Comparison of ENCODE assay signal across 17 cellular contexts in genomic region chr6:89085409-89086012, GRCh38. TPM values are rescaled to one million over a fixed set of nuclear protein-coding genes. Genes with fewer than 3 reads are reported as not detected.
DNase-seq lines count a peak whose midpoint lies in the region; ATAC-seq, FAIRE-seq and TF ChIP-seq lines count a peak whose summit lies in the region.
"Had no signal": no experiment of that assay in that cellular context is flagged by ENCODE, and none has a peak within 500 bp of the region (broad histone marks: within the 10 kb centered on the region; RNA-seq: fewer than 3 reads in every experiment).

No MANE protein-coding gene starts in this region.

- H4K20me1 ChIP-seq in H1 (replicated peaks in 1 of 2; ENCODE audit: control insufficient read depth in 1 of 2, insufficient read depth in 2 of 2, low read length in 2 of 2): peaks cover 6 to 8% of the 10 kb centered on the region in 2 experiments

- CTCF ChIA-PET in CD4-positive, alpha-beta memory T cell (lab: Charles Lee; ENCODE audit: partially characterized antibody): interaction anchor here (1.1 to 1.6 kb wide), 3 partner anchors 54 to 103 kb away, joined by 3 to 5 read pairs (median 5); no protein-coding TSS in a partner anchor
- CTCF ChIA-PET in H1 (lab: Charles Lee; ENCODE audit: partially characterized antibody): interaction anchor here (0.7 to 4.6 kb wide), 2 partner anchors 26 to 103 kb away, joined by 4 to 27 read pairs; no protein-coding TSS in a partner anchor

- WGBS in H1 (ENCODE audit: extremely low coverage in 1 of 2, insufficient coverage in 1 of 2, insufficient read length in 1 of 2, insufficient replicate concordance in 2 of 2, low coverage in 1 of 2, low lambda C conversion rate in 2 of 2, missing lambda C conversion rate in 1 of 2), 2 experiments: 90% methylated on average over 7 of the region's 7 CpGs; no CpG with 5 or more reads in 1 of the 2 experiments
- 87 to 90% methylated on average over 6 to 7 of the region's 7 CpGs for WGBS in gastroesophageal sphincter (ENCODE audit: low coverage in 1 of 2), 2 donors

- TF ChIP-seq CTCF in RWPE2 (IDR thresholded peaks at IDR 0.05; ENCODE audit: poor library complexity, severe bottlenecking) (no peak), H1 (IDR thresholded peaks at IDR 0.05; ENCODE audit: control extremely low read depth in 1 of 3, insufficient read depth in 1 of 3, low read depth in 1 of 3, low read length in 3 of 3) (no peak), gastroesophageal sphincter (IDR thresholded peaks at IDR 0.05) (no peak), mucosa of descending colon (IDR thresholded peaks at IDR 0.05) (no peak)

- H3K4ac ChIP-seq in H1 (replicated peaks; ENCODE audit: insufficient read length, low read depth, low read length): no peak overlapping the region

- TF ChIP-seq POLR2A in H1 (IDR thresholded peaks at IDR 0.05; ENCODE audit: control extremely low read depth in 1 of 2, low read depth in 2 of 2, low read length in 2 of 2): peak in 1 of 2 experiments; percentile 33; a peak in 1 of 3 replicates
- no peak for TF ChIP-seq POLR2A in gastroesophageal sphincter (IDR thresholded peaks at IDR 0.05)

- H3K23me2 ChIP-seq in H1 (ENCODE audit: low read depth, low read length): peaks cover 4% of the 10 kb centered on the region

- intact Hi-C loops in CD4-positive, alpha-beta memory T cell (cut with micrococcal nuclease): loop anchor here (10.0 kb wide), 2 partner anchors 1209 to 1931 kb away; partner anchors contain the start of genes BACH2 and ZNF292
- intact Hi-C loops in mucosa of descending colon (cut with DNase I, micrococcal nuclease): no loop called here

- peaks cover 0 to 6% (median 0%) of the 10 kb centered on the region in 8 donors for H3K9me3 Mint-ChIP-seq in CD4-positive, alpha-beta memory T cell
- H3K9me3 Mint-ChIP-seq in naive thymus-derived CD8-positive, alpha-beta T cell: no peaks in the 10 kb centered on the region
- H3K9me3 Mint-ChIP-seq: activated T-helper 1 cell treated with anti-CD3 and anti-CD28 coated beads, Interleukin-12 subunit alpha, Interleukin-12 subunit beta, Interleukin-2, Interleukin-4 antibody, amounts not matched to agents 30 ng/mL and 10 ng/mL and 1 ng/mL, durations not matched to agents 14 hours and 24 hours and 36 hours; neural progenitor cell had no signal

- H3K4me2 ChIP-seq in H1 (ENCODE audit: insufficient read depth in 1 of 2, low read depth in 2 of 2, low read length in 2 of 2): peak overlapping the region; percentile 21 to 56; a peak in 2 of 4 replicates

- no peaks in the 10 kb centered on the region for H3K27me3 ChIP-seq in CD4-positive, alpha-beta memory T cell (ENCODE audit: insufficient read depth, low read length)
- H3K27me3 ChIP-seq in RWPE2 (ENCODE audit: insufficient read depth, poor library complexity, severe bottlenecking) (no peaks in the 10 kb centered on the region), H1 (replicated peaks in 1 of 4; ENCODE audit: control insufficient read depth in 3 of 4, extremely low read depth in 1 of 4, insufficient read depth in 3 of 4, low read length in 3 of 4) (no peaks in the 10 kb centered on the region), gastroesophageal sphincter (no peaks in the 10 kb centered on the region)
- H3K27me3 ChIP-seq: esophagus squamous epithelium, neural progenitor cell, suprapubic skin had no signal

- ATAC-seq in RWPE2 (ENCODE audit: low read depth) (no peak), gastroesophageal sphincter (no peak), GM18861 (IDR thresholded peaks at IDR 0.05; ENCODE audit: unreplicated experiment) (no peak), mucosa of descending colon (no peak)
- no peak for ATAC-seq in naive thymus-derived CD8-positive, alpha-beta T cell
- ATAC-seq: left lobe of liver had no signal

- DNase-seq in CD4-positive, alpha-beta memory T cell: peak in 4 of 5 donors; percentile 9 to 11 (median 10)
- DNase-seq in RWPE2 (ENCODE audit: low spot score) (no peak), H1 (ENCODE audit: low read depth in 1 of 2, low spot score in 2 of 2) (no peak), NCI-H1417 treated with DMSO at 0.1 percent for 48 hours (lab: John Stamatoyannopoulos, UW) (no peak), mucosa of descending colon (no peak)
- peak in 2 of 10 donors; percentile 21 to 28 for DNase-seq in naive thymus-derived CD8-positive, alpha-beta T cell
- DNase-seq: esophagus squamous epithelium; NCI-H1694 treated with DMSO at 0.1 percent for 48 hours; stimulated activated CD4-positive, alpha-beta T cell treated with anti-CD3 and anti-CD28 coated beads, Interleukin-1b, Interleukin-23, amount 100 ng/mL, for 48 hours had no signal

- peak overlapping the region; percentile 19 for H3K56ac ChIP-seq in H1 (replicated peaks; ENCODE audit: insufficient read length, low read depth, low read length)

- H2AFZ ChIP-seq in H1 (ENCODE audit: low read length): no peak overlapping the region
- H2AFZ ChIP-seq: neural progenitor cell had no signal

- no peak overlapping the region for H3K27ac ChIP-seq in CD4-positive, alpha-beta memory T cell (ENCODE audit: low read depth, low read length)
- H3K27ac ChIP-seq in RWPE2 (ENCODE audit: poor library complexity, severe bottlenecking) (peak overlapping the region; percentile 89), H1 (ENCODE audit: low read depth, low read length) (no peak overlapping the region), gastroesophageal sphincter (peak overlapping the region in 2 of 4 donors; percentile 27 to 100)
- H3K27ac ChIP-seq: esophagus squamous epithelium, neural progenitor cell, SK-N-MC, suprapubic skin had no signal

- no peak overlapping the region for H3K18ac ChIP-seq in H1 (ENCODE audit: extremely low read depth, low read length)

- no peak overlapping the region for H4K91ac ChIP-seq in H1 (replicated peaks; ENCODE audit: insufficient read length, low read length)

- no peak overlapping the region for H2BK20ac ChIP-seq in H1 (ENCODE audit: low read length)

- H4K8ac ChIP-seq in H1 (ENCODE audit: extremely low read depth, insufficient read depth, low read length): no peak overlapping the region

- peaks cover 8 to 27% of the 10 kb centered on the region in 2 experiments; a peak in 3 of 4 replicates for H3K79me2 ChIP-seq in H1 (ENCODE audit: control insufficient read depth in 1 of 2, insufficient read depth in 2 of 2, low read length in 2 of 2)

- H3K14ac ChIP-seq in H1 (ENCODE audit: insufficient read length): no peak overlapping the region

- H3K27me3 Mint-ChIP-seq in CD4-positive, alpha-beta memory T cell: peaks cover 0 to 1% of the 10 kb centered on the region in 2 donors
- no peaks in the 10 kb centered on the region for H3K27me3 Mint-ChIP-seq in naive thymus-derived CD8-positive, alpha-beta T cell

- H2AK5ac ChIP-seq in H1 (ENCODE audit: low read depth, low read length): no peak overlapping the region

- no peak overlapping the region; the same call in 1 of the 2 replicates for H2BK5ac ChIP-seq in H1 (ENCODE audit: low read depth, low read length)

- POLR2A ChIA-PET in CD4-positive, alpha-beta memory T cell (lab: Charles Lee; ENCODE audit: partially characterized antibody): interaction anchor here (0.9 to 9.7 kb wide), 8 partner anchors 11 to 267 kb away, joined by 3 to 157 read pairs (median 4); partner anchors contain the start of genes PM20D2 and UBE2J1
- POLR2A ChIA-PET in H1 (lab: Charles Lee; ENCODE audit: partially characterized antibody): interaction anchor here (0.6 to 1.6 kb wide), 5 partner anchors 8 to 281 kb away, joined by 3 to 5 read pairs (median 4); partner anchors contain the start of gene UBE2J1
- POLR2A ChIA-PET in naive thymus-derived CD8-positive, alpha-beta T cell (lab: Charles Lee): interaction anchor here (0.7 to 2.5 kb wide), 3 partner anchors 11 to 74 kb away, joined by 3 to 14 read pairs (median 7); partner anchors contain the start of gene PM20D2

- H2BK12ac ChIP-seq in H1 (ENCODE audit: low read depth, low read length): peak overlapping the region; percentile 64; the same call in 1 of the 2 replicates

- no peak for FAIRE-seq in H1 (lab: Jason Lieb, UNC)
- FAIRE-seq: TTC549 had no signal

- H3K79me1 ChIP-seq in H1 (ENCODE audit: low read depth, low read length): no peaks in the 10 kb centered on the region

- no peak overlapping the region for H3K4me3 ChIP-seq in CD4-positive, alpha-beta memory T cell (ENCODE audit: low read length in 2 of 2)
- H3K4me3 ChIP-seq in RWPE2 (ENCODE audit: severe bottlenecking) (no peak overlapping the region), H1 (ENCODE audit: extremely low read depth in 1 of 4, insufficient read depth in 2 of 4, low read depth in 3 of 4, low read length in 4 of 4) (peak overlapping the region in 1 of 4 experiments; percentile 11; a peak in 1 of 8 replicates), gastroesophageal sphincter (peak overlapping the region in 1 of 2 donors; percentile 96), mucosa of descending colon (no peak overlapping the region)
- H3K4me3 ChIP-seq: neural progenitor cell, SK-N-MC, suprapubic skin had no signal

- TF ChIP-seq EP300 in H1 (IDR thresholded peaks at IDR 0.05; ENCODE audit: borderline replicate concordance in 1 of 2, low read depth in 2 of 2, low read length in 2 of 2) (no peak), gastroesophageal sphincter (IDR thresholded peaks at IDR 0.05) (no peak)

- peaks cover 35 to 58% of the 10 kb centered on the region in 2 donors for H3K36me3 Mint-ChIP-seq in CD4-positive, alpha-beta memory T cell
- peaks cover 17 to 54% (median 36%) of the 10 kb centered on the region in 3 donors for H3K36me3 Mint-ChIP-seq in naive thymus-derived CD8-positive, alpha-beta T cell

- H2BK15ac ChIP-seq in H1 (ENCODE audit: low read length): no peak overlapping the region

- H2BK120ac ChIP-seq in H1 (replicated peaks; ENCODE audit: low read depth, low read length): no peak overlapping the region

- peaks cover 36% of the 10 kb centered on the region for H3K4me1 ChIP-seq in CD4-positive, alpha-beta memory T cell (ENCODE audit: insufficient read depth, low read length)
- H3K4me1 ChIP-seq in RWPE2 (ENCODE audit: insufficient read depth, poor library complexity, severe bottlenecking) (peaks cover 17% of the 10 kb centered on the region), H1 (replicated peaks in 1 of 4; ENCODE audit: control insufficient read depth in 3 of 4, insufficient read depth in 4 of 4, low read length in 3 of 4) (peaks cover 8 to 26% (median 13%) of the 10 kb centered on the region in 4 experiments), gastroesophageal sphincter (peaks cover 3 to 63% (median 17%) of the 10 kb centered on the region in 3 donors), mucosa of descending colon (ENCODE audit: low read depth) (peaks cover 4% of the 10 kb centered on the region)

- no peak overlapping the region for H3K23ac ChIP-seq in H1 (ENCODE audit: insufficient read length)

- H4K5ac ChIP-seq in H1 (ENCODE audit: insufficient read length, low read depth, low read length): no peak overlapping the region

- H3K27ac Mint-ChIP-seq in CD4-positive, alpha-beta memory T cell: peak overlapping the region in 5 of 7 donors; percentile 43 to 100 (median 83)
- H3K27ac Mint-ChIP-seq in naive thymus-derived CD8-positive, alpha-beta T cell: peak overlapping the region in 8 of 10 donors; percentile 47 to 99 (median 72)
- H3K27ac Mint-ChIP-seq: neural progenitor cell had no signal

- no peaks in the 10 kb centered on the region for H3K9me3 ChIP-seq in CD4-positive, alpha-beta memory T cell (ENCODE audit: control insufficient read depth in 1 of 2, low read length in 2 of 2)
- H3K9me3 ChIP-seq in RWPE2 (ENCODE audit: severe bottlenecking): no peaks in the 10 kb centered on the region
- no peaks in the 10 kb centered on the region for H3K9me3 ChIP-seq in H1 (ENCODE audit: insufficient read depth in 2 of 2, low read depth in 1 of 2, low read length in 1 of 2)
- H3K9me3 ChIP-seq in gastroesophageal sphincter: no peaks in the 10 kb centered on the region
- no peaks in the 10 kb centered on the region for H3K9me3 ChIP-seq in mucosa of descending colon
- H3K9me3 ChIP-seq: esophagus squamous epithelium, suprapubic skin had no signal

- H3K4me1 Mint-ChIP-seq in CD4-positive, alpha-beta memory T cell: peaks cover 38 to 69% (median 50%) of the 10 kb centered on the region in 4 donors
- peaks cover 32 to 68% (median 62%) of the 10 kb centered on the region in 4 donors for H3K4me1 Mint-ChIP-seq in naive thymus-derived CD8-positive, alpha-beta T cell

- no peak for TF ChIP-seq RAD21 in H1 (IDR thresholded peaks at IDR 0.05 in 1 of 2, conservative IDR thresholded peaks at IDR 0.05 in 1 of 2; ENCODE audit: low read depth in 2 of 2, low read length in 2 of 2)

- peak overlapping the region in 5 of 8 donors; percentile 20 to 74 (median 71) for H3K4me3 Mint-ChIP-seq in CD4-positive, alpha-beta memory T cell
- H3K4me3 Mint-ChIP-seq in naive thymus-derived CD8-positive, alpha-beta T cell: peak overlapping the region in 5 of 10 donors; percentile 62 to 70 (median 68)

- H3K9ac ChIP-seq in H1 (replicated peaks in 1 of 4; ENCODE audit: extremely low read depth in 1 of 4, low read depth in 3 of 4, low read length in 3 of 4): no peak overlapping the region
- H3K9ac ChIP-seq: neural progenitor cell had no signal

- H3K36me3 ChIP-seq in CD4-positive, alpha-beta memory T cell (ENCODE audit: insufficient read depth, low read length): peaks cover 24% of the 10 kb centered on the region
- H3K36me3 ChIP-seq in RWPE2 (ENCODE audit: low read depth) (peaks cover 41% of the 10 kb centered on the region), H1 (ENCODE audit: control insufficient read depth in 2 of 4, insufficient read depth in 4 of 4, low read length in 3 of 4) (peaks cover 0 to 19% (median 3%) of the 10 kb centered on the region in 4 experiments; a peak in 2 of 8 replicates), gastroesophageal sphincter (peaks cover 0 to 25% of the 10 kb centered on the region in 2 donors), mucosa of descending colon (ENCODE audit: low read depth) (no peaks in the 10 kb centered on the region)

RNA-seq across cellular contexts. Expression of gene PNRC1, which starts 5.0 kb away (rescaled TPM):
- total RNA-seq in CD4-positive, alpha-beta memory T cell: 100 to 1,000 TPM; 622 to 667 TPM
- 100 to 1,000 TPM; 390 to 516 TPM for polyA plus RNA-seq in CD4-positive, alpha-beta memory T cell
- total RNA-seq in H1 (2021; fragmentation: NEBNext Ultra II Directional; extraction: Animal tissue kit (Norgen Biotek cat#: 25700)): 48.5 and 50.2 TPM in 2 replicates
- polyA plus RNA-seq in H1 (2011; rRNA removed): 6.3 and 8.2 TPM in 2 replicates
- polyA plus RNA-seq in H1 (2011; cell fraction: cytosol; rRNA removed): 6.7 TPM
- 8.1 TPM for polyA plus RNA-seq in H1 (2011; cell fraction: nucleus; rRNA removed)
- 13.9 to 25.1 TPM (median 17.9 TPM) in 4 replicates for polyA plus RNA-seq in H1 (2012, experiment 1 of 2)
- 12.5 TPM for polyA plus RNA-seq in H1 (2012, experiment 2 of 2)
- 19.2 TPM for polyA plus RNA-seq in H1 (2013, experiment 1 of 2)
- 17.2 TPM for polyA plus RNA-seq in H1 (2013, experiment 2 of 2)
- polyA minus RNA-seq in H1 (2011; rRNA and poly(A)+ RNA removed): 5.6 and 9.4 TPM in 2 replicates
- polyA minus RNA-seq in H1 (2011; cell fraction: cytosol; rRNA and poly(A)+ RNA removed): 24.0 TPM
- 35.3 TPM for polyA minus RNA-seq in H1 (2011; cell fraction: nucleus; rRNA and poly(A)+ RNA removed)
- 100 to 1,000 TPM; 645 to 699 TPM for total RNA-seq in naive thymus-derived CD8-positive, alpha-beta T cell
- 100 to 1,000 TPM; 561 to 737 (median 604) TPM for polyA plus RNA-seq in naive thymus-derived CD8-positive, alpha-beta T cell
- 100 to 1,000 TPM; 316 to 349 (median 331) TPM for total RNA-seq in gastroesophageal sphincter
- total RNA-seq in mucosa of descending colon: 100 to 1,000 TPM in 2 of 3 donors, 10 to 100 TPM in 1; 99.9 to 261 (median 102) TPM

RNA-seq across cellular contexts. Expression of gene SRSF12, which starts 32.4 kb away (rescaled TPM):
- total RNA-seq in CD4-positive, alpha-beta memory T cell: not detected
- polyA plus RNA-seq in CD4-positive, alpha-beta memory T cell: under 1 TPM; 0.06 to 0.11 TPM
- 4.2 and 4.9 TPM in 2 replicates for total RNA-seq in H1 (2021; fragmentation: NEBNext Ultra II Directional; extraction: Animal tissue kit (Norgen Biotek cat#: 25700))
- 1.8 and 2.6 TPM in 2 replicates for polyA plus RNA-seq in H1 (2011; rRNA removed)
- polyA plus RNA-seq in H1 (2011; cell fraction: cytosol; rRNA removed): 2.8 TPM
- 1.9 TPM for polyA plus RNA-seq in H1 (2011; cell fraction: nucleus; rRNA removed)
- polyA plus RNA-seq in H1 (2012, experiment 1 of 2): 2.8 to 4.4 TPM (median 3.9 TPM) in 4 replicates
- 0.64 TPM for polyA plus RNA-seq in H1 (2012, experiment 2 of 2)
- 2.5 TPM for polyA plus RNA-seq in H1 (2013, experiment 1 of 2)
- polyA plus RNA-seq in H1 (2013, experiment 2 of 2): 2.5 TPM
- polyA minus RNA-seq in H1 (2011; rRNA and poly(A)+ RNA removed): 1.5 and 3.0 TPM in 2 replicates
- polyA minus RNA-seq in H1 (2011; cell fraction: cytosol; rRNA and poly(A)+ RNA removed): 2.3 TPM
- polyA minus RNA-seq in H1 (2011; cell fraction: nucleus; rRNA and poly(A)+ RNA removed): 4.5 TPM
- not detected for total RNA-seq in naive thymus-derived CD8-positive, alpha-beta T cell
- polyA plus RNA-seq in naive thymus-derived CD8-positive, alpha-beta T cell: under 1 TPM in 2 of 3 donors, not detected in 1; 0.05 to 0.20 TPM
- total RNA-seq in gastroesophageal sphincter (1 to 10 TPM in 2 of 4 donors, under 1 TPM in 2; 0.74 to 1.4 (median 1.1) TPM), mucosa of descending colon (under 1 TPM in 2 of 3 donors, not detected in 1; 0.12 to 0.51 TPM)

Comparison
In these comparisons a context has a peak if more than half of its experiments do, and no peak if none do; other contexts are left out.
1. DNase-seq: peak in CD4-positive, alpha-beta memory T cell (4 of 5); none in RWPE2 (single experiment), H1 (0 of 2), NCI-H1417 treated with DMSO at 0.1 percent for 48 hours (single experiment) and mucosa of descending colon (0 of 3).